Comparison of ENCODE assay signal across 1 cellular context in genomic region chr3:152211655-152212054, GRCh38.
TF ChIP-seq lines count a peak whose summit lies in the region.

No MANE protein-coding gene starts in this region.

TF ChIP-seq in GM23338, 12 proteins besides CTCF, POLR2A, EP300 and RAD21:
- TF ChIP-seq ZNF462 (CRISPR knock-in tag; IDR thresholded peaks at IDR 0.05): no peak
- TF ChIP-seq NANOG (IDR thresholded peaks at IDR 0.05; ENCODE audit: borderline replicate concordance): no peak
- TF ChIP-seq EZH2 (IDR thresholded peaks at IDR 0.05; ENCODE audit: low read depth, unreplicated experiment): no peak
- TF ChIP-seq STAT1 (IDR thresholded peaks at IDR 0.05; ENCODE audit: unreplicated experiment): no peak
- TF ChIP-seq EZH2phosphoT487 (IDR thresholded peaks at IDR 0.05; ENCODE audit: unreplicated experiment): no peak
- no peak for TF ChIP-seq ETS1 (IDR thresholded peaks at IDR 0.05)
- TF ChIP-seq JUNB (IDR thresholded peaks at IDR 0.05; ENCODE audit: unreplicated experiment): no peak
- no peak for TF ChIP-seq ZNF114 (CRISPR knock-in tag; IDR thresholded peaks at IDR 0.05)
- no peak for TF ChIP-seq ZNF331 (CRISPR knock-in tag; IDR thresholded peaks at IDR 0.05; ENCODE audit: low read depth)
- TF ChIP-seq CREB1 (CRISPR knock-in tag; IDR thresholded peaks at IDR 0.05; ENCODE audit: low read depth): no peak
- no peak for TF ChIP-seq POLR2AphosphoS5 (IDR thresholded peaks at IDR 0.05; ENCODE audit: low read depth)
- no peak for TF ChIP-seq REST (IDR thresholded peaks at IDR 0.05; ENCODE audit: unreplicated experiment)
TF ChIP-seq in GM23338: peak in this region for 0.
